In the genomic region with DNA sequence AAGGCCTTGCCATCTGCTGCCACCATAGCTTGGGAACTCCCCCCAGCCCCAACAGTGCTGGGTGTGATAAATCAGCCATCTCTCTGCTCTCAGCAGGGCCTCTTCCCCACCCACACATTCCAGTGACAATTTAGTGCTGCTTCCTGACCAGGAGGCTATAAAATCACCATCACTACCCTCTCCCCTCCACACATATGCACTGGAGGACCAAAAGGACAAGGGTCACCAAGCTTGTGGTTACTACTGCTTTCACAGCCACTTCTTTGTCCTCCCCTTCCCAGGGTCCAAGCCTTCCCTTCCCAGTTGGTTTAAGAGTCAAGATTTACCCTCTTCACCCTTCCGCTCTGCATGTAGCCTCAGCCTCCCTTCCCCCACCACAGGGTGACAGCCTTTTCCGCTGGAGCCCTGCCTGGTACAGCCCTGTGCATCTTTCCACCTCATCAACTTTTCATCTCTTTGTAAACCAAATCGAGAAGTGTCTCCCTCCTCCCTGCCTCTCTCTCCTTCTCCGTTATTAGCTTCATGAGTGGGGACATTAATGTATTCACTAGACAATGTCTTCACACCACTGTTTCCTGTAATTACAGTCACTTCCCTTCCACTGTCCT, we compare ENCODE assay signal across 13 cellular contexts. TPM values are rescaled to one million over a fixed set of nuclear protein-coding genes. Genes with fewer than 3 reads are reported as not detected.
A peak's percentile ranks its signal among the peaks of the same experiment; 100 is the strongest.
DNase-seq lines count a peak whose midpoint lies in the region; ATAC-seq and TF ChIP-seq lines count a peak whose summit lies in the region.
"Had no signal": no experiment of that assay in that cellular context is flagged by ENCODE, and none has a peak within 500 bp of the region (broad histone marks: within the 10 kb centered on the region; RNA-seq: fewer than 3 reads in every experiment).

No MANE protein-coding gene starts in this region.

- peak overlapping the region; percentile 36 for H3K4me2 ChIP-seq in Loucy (ENCODE audit: low read depth, low read length, poor library complexity, severe bottlenecking)

- TF ChIP-seq CTCF in Loucy (conservative IDR thresholded peaks at IDR 0.05; ENCODE audit: low read length) (no peak), neural crest cell (conservative IDR thresholded peaks at IDR 0.05) (no peak)

- no peaks in the 10 kb centered on the region for H3K27me3 Mint-ChIP-seq in T-helper 2 cell treated with Interferon-gamma antibody and Interleukin-4, amounts not matched to agents 5 μg/mL and 100 μg/mL, for 36 hours (ENCODE audit: low read depth)
- H3K27me3 Mint-ChIP-seq in activated naive CD8-positive, alpha-beta T cell: no peaks in the 10 kb centered on the region
- no peaks in the 10 kb centered on the region for H3K27me3 Mint-ChIP-seq in neural crest cell (ENCODE audit: low read depth)
- H3K27me3 Mint-ChIP-seq in CD8-positive, alpha-beta memory T cell: no peaks in the 10 kb centered on the region

- H3K27ac Mint-ChIP-seq in T-helper 2 cell treated with Interferon-gamma antibody and Interleukin-4, amounts not matched to agents 5 μg/mL and 100 μg/mL, for 36 hours: peak overlapping the region; percentile 27
- H3K27ac Mint-ChIP-seq in activated naive CD8-positive, alpha-beta T cell: peak overlapping the region; percentile 61
- peak overlapping the region; percentile 22 for H3K27ac Mint-ChIP-seq in neural crest cell (ENCODE audit: unreplicated experiment)
- peak overlapping the region in 3 of 8 donors; percentile 31 to 60 (median 42) for H3K27ac Mint-ChIP-seq in CD8-positive, alpha-beta memory T cell

- no peak for ATAC-seq in HG03460 (IDR thresholded peaks at IDR 0.05; ENCODE audit: unreplicated experiment)
- ATAC-seq in GM18907 (IDR thresholded peaks at IDR 0.05; ENCODE audit: unreplicated experiment): no peak

- peaks cover 5% of the 10 kb centered on the region; the same call in 1 of the 2 replicates for H3K79me2 ChIP-seq in Loucy (ENCODE audit: insufficient read depth, low read length)

- no peak overlapping the region for H3K4me3 ChIP-seq in Loucy (ENCODE audit: low read length, poor library complexity, severe bottlenecking)
- no peak overlapping the region for H3K4me3 ChIP-seq in CD8-positive, alpha-beta memory T cell (ENCODE audit: low read length)

- POLR2A ChIA-PET in CD8-positive, alpha-beta memory T cell (lab: Charles Lee): interaction anchor here (2.4 kb wide), 1 partner anchor 18 kb away, joined by 10 read pairs; no protein-coding TSS in a partner anchor

- H3K4me1 ChIP-seq in Loucy (ENCODE audit: insufficient read depth, low read length, poor library complexity, severe bottlenecking): peaks cover 30% of the 10 kb centered on the region
- peaks cover 57% of the 10 kb centered on the region for H3K4me1 ChIP-seq in CD8-positive, alpha-beta memory T cell (ENCODE audit: insufficient read depth, low read length)

- peak overlapping the region; percentile 27 for H3K4me3 Mint-ChIP-seq in T-helper 2 cell treated with Interferon-gamma antibody and Interleukin-4, amounts not matched to agents 5 μg/mL and 100 μg/mL, for 36 hours
- peak overlapping the region; percentile 18 for H3K4me3 Mint-ChIP-seq in activated naive CD8-positive, alpha-beta T cell
- H3K4me3 Mint-ChIP-seq in neural crest cell: peak overlapping the region; percentile 9
- H3K4me3 Mint-ChIP-seq in CD8-positive, alpha-beta memory T cell: peak overlapping the region in 1 of 7 donors; percentile 27

- no peaks in the 10 kb centered on the region for H3K9me3 ChIP-seq in Loucy (ENCODE audit: insufficient read depth, low read depth, low read length)
- no peaks in the 10 kb centered on the region for H3K9me3 ChIP-seq in CD8-positive, alpha-beta memory T cell (ENCODE audit: low read length)

- CTCF ChIA-PET in CD8-positive, alpha-beta memory T cell (lab: Charles Lee): interaction anchor here (0.9 to 1.6 kb wide), 3 partner anchors 26 to 43 kb away, joined by 3 to 6 read pairs (median 3); a partner anchor contains a TSS

- H3K36me3 ChIP-seq in Loucy (ENCODE audit: insufficient read depth, low read length): no peaks in the 10 kb centered on the region; the same call in 1 of the 2 replicates
- peaks cover 12% of the 10 kb centered on the region for H3K36me3 ChIP-seq in CD8-positive, alpha-beta memory T cell (ENCODE audit: insufficient read depth, low read length)

- peaks cover 52% of the 10 kb centered on the region for H3K36me3 Mint-ChIP-seq in T-helper 2 cell treated with Interferon-gamma antibody and Interleukin-4, amounts not matched to agents 5 μg/mL and 100 μg/mL, for 36 hours (ENCODE audit: low read depth)
- peaks cover 26% of the 10 kb centered on the region for H3K36me3 Mint-ChIP-seq in activated naive CD8-positive, alpha-beta T cell
- peaks cover 12% of the 10 kb centered on the region for H3K36me3 Mint-ChIP-seq in neural crest cell (ENCODE audit: low read depth)
- peaks cover 8 to 42% (median 16%) of the 10 kb centered on the region in 3 donors for H3K36me3 Mint-ChIP-seq in CD8-positive, alpha-beta memory T cell

- no peaks in the 10 kb centered on the region for H3F3A ChIP-seq in Loucy (ENCODE audit: low read depth)

- H2AFZ ChIP-seq in Loucy (ENCODE audit: low read length): no peak overlapping the region

- peaks cover 39% of the 10 kb centered on the region for H3K4me1 Mint-ChIP-seq in T-helper 2 cell treated with Interferon-gamma antibody and Interleukin-4, amounts not matched to agents 5 μg/mL and 100 μg/mL, for 36 hours (ENCODE audit: low read depth)
- peaks cover 71% of the 10 kb centered on the region for H3K4me1 Mint-ChIP-seq in activated naive CD8-positive, alpha-beta T cell (ENCODE audit: low read depth)
- peaks cover 52% of the 10 kb centered on the region for H3K4me1 Mint-ChIP-seq in neural crest cell
- H3K4me1 Mint-ChIP-seq in CD8-positive, alpha-beta memory T cell: peaks cover 21 to 39% (median 29%) of the 10 kb centered on the region in 3 donors

- no peaks in the 10 kb centered on the region for H3K9me3 Mint-ChIP-seq in T-helper 2 cell treated with Interferon-gamma antibody and Interleukin-4, amounts not matched to agents 5 μg/mL and 100 μg/mL, for 36 hours
- no peaks in the 10 kb centered on the region for H3K9me3 Mint-ChIP-seq in activated naive CD8-positive, alpha-beta T cell (ENCODE audit: low read depth)
- H3K9me3 Mint-ChIP-seq in neural crest cell: no peaks in the 10 kb centered on the region
- H3K9me3 Mint-ChIP-seq in CD8-positive, alpha-beta memory T cell: no peaks in the 10 kb centered on the region

- H4K20me1 ChIP-seq in Loucy (ENCODE audit: insufficient read depth, low read length, poor library complexity, severe bottlenecking): peaks cover 10% of the 10 kb centered on the region

- peak; percentile 10 for DNase-seq in T-helper 2 cell treated with Interferon-gamma antibody and Interleukin-4, amounts not matched to agents 5 μg/mL and 100 μg/mL, for 36 hours (ENCODE audit: low spot score)
- no peak for DNase-seq in T-helper 2 cell
- no peak for DNase-seq in neural crest cell (ENCODE audit: low read depth, low spot score)
- DNase-seq in CD8-positive, alpha-beta memory T cell: no peak
- DNase-seq: ACHN; NCI-H1092; occipital lobe; stimulated activated CD4-positive, alpha-beta T cell treated with anti-CD3 and anti-CD28 coated beads, Interleukin-4, amount 100 ng/mL, for 1 hour had no signal

- H3K27me3 ChIP-seq in Loucy (ENCODE audit: insufficient read depth, low read length, poor library complexity, severe bottlenecking): no peaks in the 10 kb centered on the region
- no peaks in the 10 kb centered on the region for H3K27me3 ChIP-seq in CD8-positive, alpha-beta memory T cell (ENCODE audit: insufficient read depth, low read length, poor library complexity, severe bottlenecking)

- H3K9me2 ChIP-seq in Loucy (replicated peaks; ENCODE audit: low read depth, low read length): no peaks in the 10 kb centered on the region

- no peak overlapping the region for H3K9ac ChIP-seq in Loucy (ENCODE audit: low read depth, low read length, poor library complexity, severe bottlenecking)

- no peak overlapping the region for H3K27ac ChIP-seq in CD8-positive, alpha-beta memory T cell (ENCODE audit: low read depth, low read length)

RNA-seq across cellular contexts. Expression of a gene that starts 9.4 kb away (rescaled TPM):
- 199 and 215 TPM in 2 replicates for total RNA-seq in neural crest cell
- total RNA-seq in CD8-positive, alpha-beta memory T cell: 100 to 1,000 TPM; 186 to 198 TPM
- 37.1 TPM for polyA plus RNA-seq in CD8-positive, alpha-beta memory T cell

RNA-seq across cellular contexts. Expression of a gene that starts 15.3 kb away (rescaled TPM):
- total RNA-seq in neural crest cell: 11.5 and 13.6 TPM in 2 replicates
- 1 to 10 TPM; 7.5 to 8.3 TPM for total RNA-seq in CD8-positive, alpha-beta memory T cell
- 5.8 TPM for polyA plus RNA-seq in CD8-positive, alpha-beta memory T cell

RNA-seq across cellular contexts. Expression of a gene that starts 16.7 kb away (rescaled TPM):
- not detected in 2 replicates for total RNA-seq in neural crest cell
- not detected for total RNA-seq in CD8-positive, alpha-beta memory T cell
- polyA plus RNA-seq in CD8-positive, alpha-beta memory T cell: not detected
- total RNA-seq: occipital lobe, subcutaneous adipose tissue had no signal

RNA-seq across cellular contexts. Expression of a gene that starts 32.0 kb away (rescaled TPM):
- total RNA-seq in neural crest cell: 33.7 and 37.2 TPM in 2 replicates
- total RNA-seq in CD8-positive, alpha-beta memory T cell: under 1 TPM; 0.82 to 0.88 TPM
- 0.36 TPM for polyA plus RNA-seq in CD8-positive, alpha-beta memory T cell

RNA-seq across cellular contexts. Expression of a gene that starts 42.9 kb away (rescaled TPM):
- total RNA-seq in neural crest cell: 32.8 and 33.1 TPM in 2 replicates
- 1 to 10 TPM in 1 of 2 experiments, under 1 TPM in 1; 0.90 to 1.2 TPM for total RNA-seq in CD8-positive, alpha-beta memory T cell
- polyA plus RNA-seq in CD8-positive, alpha-beta memory T cell: 0.64 TPM
